ENCODE assay signal across 14 cellular contexts in the genomic region with DNA sequence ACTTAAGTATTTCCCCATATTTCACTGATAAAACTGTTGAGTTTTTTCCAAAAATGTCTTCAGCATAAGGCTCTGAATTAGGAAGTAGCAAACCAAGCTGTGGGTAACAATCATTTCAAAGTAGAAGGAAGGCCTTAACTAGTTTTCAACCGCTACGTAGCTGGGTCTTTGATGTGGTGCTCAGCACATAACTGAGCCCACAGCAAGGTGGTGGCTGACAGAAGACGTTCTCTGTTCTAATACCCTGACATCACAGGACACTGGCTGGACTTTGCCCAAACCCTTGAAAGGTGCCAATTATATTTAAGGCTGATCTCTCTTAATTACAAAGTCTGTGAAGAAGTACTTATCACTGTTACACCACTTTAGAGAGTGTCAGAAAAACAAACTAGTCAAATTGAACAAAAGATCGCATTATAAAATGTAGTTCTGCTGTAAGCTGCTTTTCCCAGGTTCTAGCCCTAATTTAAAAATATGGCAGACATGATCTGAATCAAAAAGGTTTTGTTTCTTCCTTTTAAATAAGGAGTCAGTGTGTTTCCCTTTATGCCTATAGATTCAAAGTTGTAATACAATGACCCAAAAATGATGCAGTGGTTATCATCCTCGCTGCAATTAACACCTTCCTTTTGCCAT.
A peak's percentile ranks its signal among the peaks of the same experiment; 100 is the strongest.
DNase-seq lines count a peak whose midpoint lies in the region; ATAC-seq and TF ChIP-seq lines count a peak whose summit lies in the region.
"Had no signal": no experiment of that assay in that cellular context is flagged by ENCODE, and none has a peak within 500 bp of the region (broad histone marks: within the 10 kb centered on the region; RNA-seq: fewer than 3 reads in every experiment).

No MANE protein-coding gene starts in this region.

- ATAC-seq in activated naive CD8-positive, alpha-beta T cell treated with anti-CD3 and anti-CD28 coated beads, Interleukin-2, amount 50 U/mL, for 24 hours: peak; percentile 86
- ATAC-seq in stimulated activated naive CD8-positive, alpha-beta T cell treated with anti-CD3 and anti-CD28 coated beads, Interleukin-15, amount 100 ng/mL, for 72 hours: peak; percentile 99
- ATAC-seq in SK-N-SH treated with all-trans-retinoic acid at 6 μM for 48 hours (no peak), GM21447 (IDR thresholded peaks at IDR 0.05; ENCODE audit: unreplicated experiment) (no peak), GM19023 (IDR thresholded peaks at IDR 0.05; ENCODE audit: unreplicated experiment) (no peak)

- peaks cover 23% of the 10 kb centered on the region for H3K4me1 Mint-ChIP-seq in activated naive CD4-positive, alpha-beta T cell treated with anti-CD3 and anti-CD28 coated beads, Interleukin-2, amount 50 U/mL, for 24 hours
- H3K4me1 Mint-ChIP-seq in activated naive CD8-positive, alpha-beta T cell treated with anti-CD3 and anti-CD28 coated beads, Interleukin-2, amount 50 U/mL, for 24 hours: peaks cover 24% of the 10 kb centered on the region
- H3K4me1 Mint-ChIP-seq in stimulated activated naive CD8-positive, alpha-beta T cell treated with anti-CD3 and anti-CD28 coated beads, Interleukin-15, amount 100 ng/mL, for 72 hours: peaks cover 27% of the 10 kb centered on the region

- H3K27ac ChIP-seq in OCI-LY1 (ENCODE audit: low read depth, low read length, poor library complexity, severe bottlenecking): peak overlapping the region; percentile 59
- H3K27ac ChIP-seq: SJSA1, tibial artery had no signal

- H3K9me2 ChIP-seq in OCI-LY1 (ENCODE audit: low read depth, low read length): no peaks in the 10 kb centered on the region

- no peaks in the 10 kb centered on the region for H3K79me2 ChIP-seq in OCI-LY1 (ENCODE audit: insufficient read depth, low read length)

- no peaks in the 10 kb centered on the region for H3K9me3 ChIP-seq in OCI-LY1 (ENCODE audit: low read length)
- H3K9me3 ChIP-seq: SJSA1, tibial artery had no signal

- no peaks in the 10 kb centered on the region for H3K27me3 ChIP-seq in OCI-LY1 (ENCODE audit: insufficient read depth, low read length)
- H3K27me3 ChIP-seq: SJSA1, tibial artery had no signal

- H4K20me1 ChIP-seq in OCI-LY1 (ENCODE audit: insufficient read depth, low read length): no peaks in the 10 kb centered on the region

- no peaks in the 10 kb centered on the region for H3K36me3 ChIP-seq in OCI-LY1 (ENCODE audit: insufficient read depth, low read length)
- H3K36me3 ChIP-seq: SJSA1 had no signal

- no peak overlapping the region for H3K4me3 Mint-ChIP-seq in activated naive CD4-positive, alpha-beta T cell treated with anti-CD3 and anti-CD28 coated beads, Interleukin-2, amount 50 U/mL, for 24 hours
- no peak overlapping the region for H3K4me3 Mint-ChIP-seq in activated naive CD8-positive, alpha-beta T cell treated with anti-CD3 and anti-CD28 coated beads, Interleukin-2, amount 50 U/mL, for 24 hours
- H3K4me3 Mint-ChIP-seq in stimulated activated naive CD8-positive, alpha-beta T cell treated with anti-CD3 and anti-CD28 coated beads, Interleukin-15, amount 100 ng/mL, for 72 hours: peak overlapping the region in 1 of 2 donors; percentile 56

- no peak overlapping the region for H2AFZ ChIP-seq in OCI-LY1 (ENCODE audit: low read length)

- H3K9me3 Mint-ChIP-seq in activated naive CD4-positive, alpha-beta T cell treated with anti-CD3 and anti-CD28 coated beads, Interleukin-2, amount 50 U/mL, for 24 hours: no peaks in the 10 kb centered on the region
- H3K9me3 Mint-ChIP-seq in activated naive CD8-positive, alpha-beta T cell treated with anti-CD3 and anti-CD28 coated beads, Interleukin-2, amount 50 U/mL, for 24 hours: no peaks in the 10 kb centered on the region
- no peaks in the 10 kb centered on the region for H3K9me3 Mint-ChIP-seq in stimulated activated naive CD8-positive, alpha-beta T cell treated with anti-CD3 and anti-CD28 coated beads, Interleukin-15, amount 100 ng/mL, for 72 hours

- peaks cover 47% of the 10 kb centered on the region for H3K4me1 ChIP-seq in OCI-LY1 (ENCODE audit: insufficient read depth, low read length, severe bottlenecking)
- H3K4me1 ChIP-seq: SJSA1, tibial artery had no signal

- H3K4me3 ChIP-seq in OCI-LY1 (ENCODE audit: low read depth, low read length, poor library complexity, severe bottlenecking): no peak overlapping the region
- H3K4me3 ChIP-seq: SJSA1, tibial artery had no signal

- H3K9ac ChIP-seq in OCI-LY1 (ENCODE audit: low read length): no peak overlapping the region

- H3K27me3 Mint-ChIP-seq in activated naive CD4-positive, alpha-beta T cell treated with anti-CD3 and anti-CD28 coated beads, Interleukin-2, amount 50 U/mL, for 24 hours: no peaks in the 10 kb centered on the region
- no peaks in the 10 kb centered on the region for H3K27me3 Mint-ChIP-seq in activated naive CD8-positive, alpha-beta T cell treated with anti-CD3 and anti-CD28 coated beads, Interleukin-2, amount 50 U/mL, for 24 hours
- no peaks in the 10 kb centered on the region for H3K27me3 Mint-ChIP-seq in stimulated activated naive CD8-positive, alpha-beta T cell treated with anti-CD3 and anti-CD28 coated beads, Interleukin-15, amount 100 ng/mL, for 72 hours

- DNase-seq in activated naive CD4-positive, alpha-beta T cell (lab: John Stamatoyannopoulos, UW): no peak
- DNase-seq in activated naive CD8-positive, alpha-beta T cell treated with anti-CD3 and anti-CD28 coated beads, Interleukin-2, amount 50 U/mL, for 24 hours: peak; percentile 22
- peak; percentile 28 to 59 for DNase-seq in stimulated activated naive CD8-positive, alpha-beta T cell treated with anti-CD3 and anti-CD28 coated beads, Interleukin-15, amount 100 ng/mL, for 72 hours
- DNase-seq: amniotic stem cell, head of caudate nucleus, NCI-H1048, NCI-H2227 treated with DMSO at 0.1 percent for 48 hours, tibial artery had no signal

- H3F3A ChIP-seq in OCI-LY1 (ENCODE audit: insufficient read depth, low read length): no peaks in the 10 kb centered on the region

- H3K4me2 ChIP-seq in OCI-LY1 (ENCODE audit: low read length): peak overlapping the region; percentile 16; the same call in 1 of the 2 replicates

- H3K27ac Mint-ChIP-seq in activated naive CD4-positive, alpha-beta T cell treated with anti-CD3 and anti-CD28 coated beads, Interleukin-2, amount 50 U/mL, for 24 hours: peak overlapping the region; percentile 53
- no peak overlapping the region for H3K27ac Mint-ChIP-seq in activated naive CD8-positive, alpha-beta T cell treated with anti-CD3 and anti-CD28 coated beads, Interleukin-2, amount 50 U/mL, for 24 hours
- peak overlapping the region in 1 of 2 donors; percentile 63 for H3K27ac Mint-ChIP-seq in stimulated activated naive CD8-positive, alpha-beta T cell treated with anti-CD3 and anti-CD28 coated beads, Interleukin-15, amount 100 ng/mL, for 72 hours

- peaks cover 1% of the 10 kb centered on the region for H3K36me3 Mint-ChIP-seq in activated naive CD4-positive, alpha-beta T cell treated with anti-CD3 and anti-CD28 coated beads, Interleukin-2, amount 50 U/mL, for 24 hours
- peaks cover 10% of the 10 kb centered on the region for H3K36me3 Mint-ChIP-seq in activated naive CD8-positive, alpha-beta T cell treated with anti-CD3 and anti-CD28 coated beads, Interleukin-2, amount 50 U/mL, for 24 hours (ENCODE audit: low read depth)

- TF ChIP-seq CTCF in OCI-LY1 (IDR thresholded peaks at IDR 0.05; ENCODE audit: low read length): no peak

TF ChIP-seq in SK-N-SH treated with all-trans-retinoic acid at 6 μM for 48 hours, 23 proteins besides CTCF, POLR2A, EP300 and RAD21:
- TF ChIP-seq ESRRG (CRISPR knock-in tag; IDR thresholded peaks at IDR 0.05): no peak
- no peak for TF ChIP-seq ISL1 (CRISPR knock-in tag; IDR thresholded peaks at IDR 0.05)
- no peak for TF ChIP-seq GLIS3 (CRISPR knock-in tag; IDR thresholded peaks at IDR 0.05)

Comparison
In these comparisons a context has a peak if more than half of its experiments do, and no peak if none do; other contexts are left out.
1. DNase-seq: peak in activated naive CD8-positive, alpha-beta T cell treated with anti-CD3 and anti-CD28 coated beads, Interleukin-2, amount 50 U/mL, for 24 hours (single experiment) and stimulated activated naive CD8-positive, alpha-beta T cell treated with anti-CD3 and anti-CD28 coated beads, Interleukin-15, amount 100 ng/mL, for 72 hours (2 of 2); none in activated naive CD4-positive, alpha-beta T cell (0 of 4).
2. ATAC-seq: peak in activated naive CD8-positive, alpha-beta T cell treated with anti-CD3 and anti-CD28 coated beads, Interleukin-2, amount 50 U/mL, for 24 hours (single experiment) and stimulated activated naive CD8-positive, alpha-beta T cell treated with anti-CD3 and anti-CD28 coated beads, Interleukin-15, amount 100 ng/mL, for 72 hours (single experiment); none in SK-N-SH treated with all-trans-retinoic acid at 6 μM for 48 hours (single experiment), GM21447 (single experiment) and GM19023 (single experiment).